ENCODE assay signal across 23 cellular contexts in the genomic region with DNA sequence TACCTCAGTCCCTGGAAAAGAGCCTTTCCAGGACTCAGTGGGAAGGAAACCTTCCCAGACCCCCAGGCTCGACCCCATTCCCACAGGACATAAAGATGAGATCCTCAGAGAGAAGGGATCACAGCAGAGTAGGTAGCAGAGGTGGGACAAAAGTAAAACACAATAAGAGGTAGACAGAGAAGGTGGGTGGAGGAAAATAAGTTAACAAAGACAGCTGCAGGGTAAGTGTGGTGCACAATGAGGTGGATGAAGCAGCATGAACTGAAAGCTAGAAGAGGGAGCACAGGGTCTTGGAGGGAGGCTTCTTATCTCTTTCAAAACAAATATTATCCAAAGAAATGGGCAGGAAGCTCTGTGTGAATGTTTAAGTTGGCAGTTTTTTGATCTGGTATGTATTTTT. TPM values are rescaled to one million over a fixed set of nuclear protein-coding genes. Genes with fewer than 3 reads are reported as not detected.
DNase-seq lines count a peak whose midpoint lies in the region; ATAC-seq and TF ChIP-seq lines count a peak whose summit lies in the region.
"Had no signal": no experiment of that assay in that cellular context is flagged by ENCODE, and none has a peak within 500 bp of the region (broad histone marks: within the 10 kb centered on the region; RNA-seq: fewer than 3 reads in every experiment).

No MANE protein-coding gene starts in this region.

- H3K18ac ChIP-seq in IMR-90 (ENCODE audit: low read depth, low read length) = no peak overlapping the region

- H3K36me3 Mint-ChIP-seq in activated T-helper 17 cell treated with anti-CD3 and anti-CD28 coated beads, Interleukin-2, amount 50 U/mL, for 72 hours (ENCODE audit: low read depth) = peaks cover 92% of the 10 kb centered on the region
- peaks cover 20% of the 10 kb centered on the region for H3K36me3 Mint-ChIP-seq in natural killer cell

- H3K36me3 ChIP-seq in IMR-90 (ENCODE audit: control insufficient read depth, insufficient read depth, low read length) = peaks cover 8% of the 10 kb centered on the region

- peaks cover 7% of the 10 kb centered on the region for H3K4me1 Mint-ChIP-seq in activated T-helper 17 cell treated with anti-CD3 and anti-CD28 coated beads, Interleukin-2, amount 50 U/mL, for 72 hours
- peaks cover 35 to 45% of the 10 kb centered on the region in 2 donors for H3K4me1 Mint-ChIP-seq in natural killer cell

- CTCF ChIA-PET in IMR-90 (lab: Yijun Ruan, JAX) = no interaction called here

- ATAC-seq in IMR-90 (ENCODE audit: low read depth) = no peak
- ATAC-seq in activated T-helper 17 cell treated with anti-CD3 and anti-CD28 coated beads, Interleukin-2, amount 50 U/mL, for 72 hours (replicated peaks) = no peak
- peak in 2 of 3 donors; percentile 18 to 49 for ATAC-seq in natural killer cell

- H3K27ac ChIP-seq in 22Rv1 (peak overlapping the region; percentile 96), IMR-90 (ENCODE audit: insufficient read depth, low read length) (no peak overlapping the region)
- H3K27ac ChIP-seq: RWPE1 had no signal

- no peak overlapping the region; the same call in 1 of the 2 replicates for H3K4ac ChIP-seq in IMR-90 (ENCODE audit: low read depth, low read length)

- H3K9me1 ChIP-seq in IMR-90 (ENCODE audit: insufficient read depth, low read length) = peaks cover 6% of the 10 kb centered on the region

- H3K4me1 ChIP-seq in IMR-90 (ENCODE audit: control insufficient read depth, insufficient read depth, low read length) = peaks cover 5% of the 10 kb centered on the region; the same call in 1 of the 2 replicates

- no peaks in the 10 kb centered on the region; the same call in 1 of the 2 replicates for H4K20me1 ChIP-seq in IMR-90 (ENCODE audit: insufficient read depth, low read length)

- H4K91ac ChIP-seq in IMR-90 (ENCODE audit: insufficient read depth, low read depth, low read length) = no peak overlapping the region

- H3K9ac ChIP-seq in IMR-90 (ENCODE audit: low read depth, low read length) = no peak overlapping the region

- no peaks in the 10 kb centered on the region for H3K9me3 Mint-ChIP-seq in activated T-helper 17 cell treated with anti-CD3 and anti-CD28 coated beads, Interleukin-2, amount 50 U/mL, for 72 hours
- no peaks in the 10 kb centered on the region for H3K9me3 Mint-ChIP-seq in natural killer cell

- H2AK5ac ChIP-seq in IMR-90 (ENCODE audit: low read depth, low read length) = no peak overlapping the region

- no peak overlapping the region for H4K8ac ChIP-seq in IMR-90 (ENCODE audit: low read depth in 2 of 2, low read length in 2 of 2)

- H3K27ac Mint-ChIP-seq in activated T-helper 17 cell treated with anti-CD3 and anti-CD28 coated beads, Interleukin-2, amount 50 U/mL, for 72 hours = peak overlapping the region; percentile 79
- peak overlapping the region; percentile 49 to 65 for H3K27ac Mint-ChIP-seq in natural killer cell

- no peak for TF ChIP-seq POLR2A in IMR-90 (IDR thresholded peaks at IDR 0.05; ENCODE audit: low read depth, low read length)

- H2BK120ac ChIP-seq in IMR-90 (ENCODE audit: low read depth, low read length) = no peak overlapping the region

- dilution Hi-C loops in IMR-90 (cut with HindIII; ENCODE audit: low sequenced_read_pairs, unreplicated experiment) = no loop called here

- intact Hi-C loops in IMR-90 (cut with micrococcal nuclease) (no loop called here), natural killer cell (cut with micrococcal nuclease) (no loop called here)

- H3K79me1 ChIP-seq in IMR-90 (ENCODE audit: low read depth in 1 of 2, low read length in 2 of 2) = peaks cover 0 to 9% of the 10 kb centered on the region in 2 experiments; a peak in 2 of 4 replicates

- no peak overlapping the region for H2BK20ac ChIP-seq in IMR-90 (ENCODE audit: low read depth, low read length)

- no peak overlapping the region for H3K4me3 ChIP-seq in IMR-90 (ENCODE audit: insufficient read depth, low read depth, low read length)
- H3K4me3 ChIP-seq: coronary artery, lung had no signal

- no peak overlapping the region for H2AK9ac ChIP-seq in IMR-90 (replicated peaks; ENCODE audit: low read depth, low read length, poor library complexity)

- no peak overlapping the region for H2AFZ ChIP-seq in IMR-90 (replicated peaks; ENCODE audit: low read length, poor library complexity)

- no peak overlapping the region for H3K4me3 Mint-ChIP-seq in activated T-helper 17 cell treated with anti-CD3 and anti-CD28 coated beads, Interleukin-2, amount 50 U/mL, for 72 hours
- peak overlapping the region; percentile 65 for H3K4me3 Mint-ChIP-seq in natural killer cell

- no peak overlapping the region for H3K56ac ChIP-seq in IMR-90 (ENCODE audit: extremely low read depth, insufficient read depth, low read length)

- no peaks in the 10 kb centered on the region for H3K9me3 ChIP-seq in IMR-90 (ENCODE audit: control insufficient read depth, insufficient read depth, low read length)

- no peak overlapping the region for H4K5ac ChIP-seq in IMR-90 (ENCODE audit: low read depth, low read length)

- TF ChIP-seq CTCF in 22Rv1 (IDR thresholded peaks at IDR 0.05) = no peak
- no peak for TF ChIP-seq CTCF in IMR-90 (conservative IDR thresholded peaks at IDR 0.05; ENCODE audit: low read depth, low read length)
- no peak for TF ChIP-seq CTCF in natural killer cell (IDR thresholded peaks at IDR 0.05)

- no CpG with 5 or more reads among the region's 1 CpG for WGBS in IMR-90 (ENCODE audit: extremely low coverage in 2 of 2, insufficient read length in 1 of 2), 2 experiments

- no peak overlapping the region for H3K4me2 ChIP-seq in IMR-90 (ENCODE audit: low read depth, low read length)

- no peak overlapping the region for H3K14ac ChIP-seq in IMR-90 (replicated peaks; ENCODE audit: low read depth, low read length)

- no peaks in the 10 kb centered on the region for H3K27me3 ChIP-seq in IMR-90 (ENCODE audit: control insufficient read depth, insufficient read depth, low read length)

- H3K23ac ChIP-seq in IMR-90 (ENCODE audit: low read depth, low read length) = peak overlapping the region; percentile 51; the same call in 1 of the 2 replicates

- DNase-seq in IMR-90 (no peak), natural killer cell (no peak), anterior cingulate cortex (lab: John Stamatoyannopoulos, UW) (no peak), middle frontal gyrus (ENCODE audit: extremely low spot score, low spot score) (no peak), GM19238 (ENCODE audit: insufficient read length, low spot score) (no peak)
- DNase-seq in activated CD4-positive, alpha-beta T cell treated with anti-CD3 and anti-CD28 coated beads for 1 hour = no peak
- DNase-seq: activated CD8-positive, alpha-beta memory T cell treated with anti-CD3 and anti-CD28 coated beads, Interleukin-2, amount 50 U/mL, for 48 hours; activated effector memory CD4-positive, alpha-beta T cell treated with anti-CD3 and anti-CD28 coated beads, Interleukin-2, amount 50 U/mL, for 16 hours; EL; GOT3; kidney; NCI-H146; NCI-H2171 treated with DMSO at 0.1 percent for 48 hours; NCI-H69; occipital lobe; stimulated activated CD4-positive, alpha-beta T cell treated with anti-CD3 and anti-CD28 coated beads, Interleukin-2, amount 100 ng/mL, for 48 hours; stimulated activated naive CD4-positive, alpha-beta T cell treated with Interleukin-2 at 50 U/mL for 16 hours; trophoblast cell had no signal

- in situ Hi-C loops in IMR-90 (cut with MboI; ENCODE audit: low sequenced_read_pairs) = no loop called here

- POLR2A ChIA-PET in IMR-90 (lab: Charles Lee; ENCODE audit: unreplicated experiment) = no interaction called here

- no peak for TF ChIP-seq RAD21 in IMR-90 (IDR thresholded peaks at IDR 0.05; ENCODE audit: low read length)

- no peaks in the 10 kb centered on the region for H3K27me3 Mint-ChIP-seq in activated T-helper 17 cell treated with anti-CD3 and anti-CD28 coated beads, Interleukin-2, amount 50 U/mL, for 72 hours
- H3K27me3 Mint-ChIP-seq in natural killer cell (ENCODE audit: low read depth in 2 of 2) = no peaks in the 10 kb centered on the region

- H2BK15ac ChIP-seq in IMR-90 (ENCODE audit: low read depth, low read length) = no peak overlapping the region

- H2BK5ac ChIP-seq in IMR-90 (ENCODE audit: low read depth, low read length, poor library complexity, severe bottlenecking) = no peak overlapping the region

- BruUV-seq in IMR-90 (replicated peaks; lab: Mats Ljungman, UMichigan) = no TSS peak

TF ChIP-seq in IMR-90, 13 proteins besides CTCF, POLR2A, EP300 and RAD21 (continues in another document):
- no peak for TF ChIP-seq SMC3 (IDR thresholded peaks at IDR 0.05; ENCODE audit: low read depth, low read length)
- TF ChIP-seq FOS (IDR thresholded peaks at IDR 0.05; ENCODE audit: low read depth, low read length) = no peak
- no peak for TF ChIP-seq CHD1 (IDR thresholded peaks at IDR 0.05; ENCODE audit: low read depth, low read length)
- TF ChIP-seq MXI1 (IDR thresholded peaks at IDR 0.05; ENCODE audit: borderline replicate concordance, low read depth, low read length) = no peak
- no peak for TF ChIP-seq RFX5 (IDR thresholded peaks at IDR 0.05; ENCODE audit: low read depth, low read length)
- no peak for TF ChIP-seq MAZ (IDR thresholded peaks at IDR 0.05; ENCODE audit: borderline replicate concordance, low read depth, low read length)
- TF ChIP-seq, protein P1, sequence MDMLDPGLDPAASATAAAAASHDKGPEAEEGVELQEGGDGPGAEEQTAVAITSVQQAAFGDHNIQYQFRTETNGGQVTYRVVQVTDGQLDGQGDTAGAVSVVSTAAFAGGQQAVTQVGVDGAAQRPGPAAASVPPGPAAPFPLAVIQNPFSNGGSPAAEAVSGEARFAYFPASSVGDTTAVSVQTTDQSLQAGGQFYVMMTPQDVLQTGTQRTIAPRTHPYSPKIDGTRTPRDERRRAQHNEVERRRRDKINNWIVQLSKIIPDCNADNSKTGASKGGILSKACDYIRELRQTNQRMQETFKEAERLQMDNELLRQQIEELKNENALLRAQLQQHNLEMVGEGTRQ (IDR thresholded peaks at IDR 0.05; ENCODE audit: low read depth, low read length) = no peak
- no peak for TF ChIP-seq MAFK (IDR thresholded peaks at IDR 0.05; ENCODE audit: low read depth, low read length)
- TF ChIP-seq CEBPB (IDR thresholded peaks at IDR 0.05; ENCODE audit: low read depth, low read length) = no peak
- no peak for TF ChIP-seq RCOR1 (IDR thresholded peaks at IDR 0.05; ENCODE audit: insufficient replicate concordance, low read length)

RNA-seq across cellular contexts. Expression of a gene that starts 13.9 kb away (rescaled TPM):
- total RNA-seq in IMR-90 (2012; rRNA removed) = 0.28 and 0.36 TPM in 2 replicates
- polyA plus RNA-seq in IMR-90 (2012; rRNA removed) = 0.19 TPM in 2 replicates
- polyA plus RNA-seq in IMR-90 (2012; cell fraction: cytosol; rRNA removed) = 0.18 and 0.22 TPM in 2 replicates
- 0.24 and 0.40 TPM in 2 replicates for polyA plus RNA-seq in IMR-90 (2012; cell fraction: nucleus; rRNA removed; ENCODE audit: low replicate concordance)
- 1 to 10 TPM in 1 of 2 donors, under 1 TPM in 1; 0.76 to 1.2 TPM for total RNA-seq in activated T-helper 17 cell treated with anti-CD3 and anti-CD28 coated beads, Interleukin-2, amount 50 U/mL, for 72 hours
- under 1 TPM; 0.14 to 0.68 (median 0.14) TPM for total RNA-seq in natural killer cell

Comparison
In these comparisons a context has a peak if more than half of its experiments do, and no peak if none do; other contexts are left out.
1. ATAC-seq: peak in natural killer cell (2 of 3); none in IMR-90 (single experiment) and activated T-helper 17 cell treated with anti-CD3 and anti-CD28 coated beads, Interleukin-2, amount 50 U/mL, for 72 hours (single experiment).